8 cellular contexts compared by ENCODE assay signal in genomic region chr18:48928787-48929186, GRCh38. TPM values are rescaled to one million over a fixed set of nuclear protein-coding genes. Genes with fewer than 3 reads are reported as not detected.
DNase-seq lines count a peak whose midpoint lies in the region; ATAC-seq, FAIRE-seq and TF ChIP-seq lines count a peak whose summit lies in the region.

No MANE protein-coding gene starts in this region.

- peak; percentile 60 for ATAC-seq in GM21515 (IDR thresholded peaks at IDR 0.05; ENCODE audit: unreplicated experiment)

- no peaks in the 10 kb centered on the region for H3K36me3 ChIP-seq in KMS-11 (ENCODE audit: insufficient read depth)
- peaks cover 2 to 10% of the 10 kb centered on the region in 2 experiments for H3K36me3 ChIP-seq in keratinocyte (ENCODE audit: control insufficient read depth in 2 of 2, extremely low read depth in 1 of 2, insufficient read depth in 2 of 2, low read length in 2 of 2)

- H3K4me2 ChIP-seq in KMS-11 (peak overlapping the region; percentile 97), keratinocyte (ENCODE audit: control insufficient read depth, extremely low read depth, insufficient read depth, low read depth, low read length) (peak overlapping the region; percentile 19)

- peaks cover 3% of the 10 kb centered on the region for H3K9me1 ChIP-seq in keratinocyte (ENCODE audit: control insufficient read depth, extremely low read depth, insufficient read depth, low read length)

- H3K27ac Mint-ChIP-seq in T-helper 1 cell treated with Interleukin-12 subunit alpha and Interleukin-12 subunit beta and Interleukin-4 antibody, amounts not matched to agents 30 μg/mL and 1 μg/mL, for 36 hours, result peak overlapping the region; percentile 90

- H3K4me1 ChIP-seq in KMS-11 (ENCODE audit: low read depth, poor library complexity, severe bottlenecking) (peaks cover 98% of the 10 kb centered on the region), keratinocyte (ENCODE audit: control insufficient read depth, extremely low read depth, insufficient read depth, low read length) (peaks cover 39% of the 10 kb centered on the region)

- H4K20me1 ChIP-seq in KMS-11 (ENCODE audit: insufficient read depth) (peaks cover 5% of the 10 kb centered on the region; the same call in 1 of the 2 replicates), keratinocyte (ENCODE audit: control insufficient read depth, extremely low read depth, insufficient read depth, low read length) (no peaks in the 10 kb centered on the region)

- H3K4me1 Mint-ChIP-seq in T-helper 1 cell treated with Interleukin-12 subunit alpha and Interleukin-12 subunit beta and Interleukin-4 antibody, amounts not matched to agents 30 μg/mL and 1 μg/mL, for 36 hours (ENCODE audit: low read depth), result peaks cover 91% of the 10 kb centered on the region

- peak overlapping the region; percentile 56; the same call in 1 of the 2 replicates for H3K9ac ChIP-seq in KMS-11
- peak overlapping the region; percentile 49 for H3K9ac ChIP-seq in keratinocyte (ENCODE audit: control insufficient read depth, extremely low read depth, insufficient read depth, low read length)

- H3K79me2 ChIP-seq in KMS-11 (ENCODE audit: insufficient read depth, low read depth) (peaks cover 100% of the 10 kb centered on the region), keratinocyte (ENCODE audit: control insufficient read depth, insufficient read depth, low read length) (peaks cover 86% of the 10 kb centered on the region)

- H3K27me3 Mint-ChIP-seq in T-helper 1 cell treated with Interleukin-12 subunit alpha and Interleukin-12 subunit beta and Interleukin-4 antibody, amounts not matched to agents 30 μg/mL and 1 μg/mL, for 36 hours (ENCODE audit: low read depth), result no peaks in the 10 kb centered on the region

- DNase-seq in DMS153 treated with DMSO at 0.1 percent for 48 hours (lab: John Stamatoyannopoulos, UW; ENCODE audit: unreplicated experiment) (peak; percentile 79), keratinocyte (ENCODE audit: low read depth, low spot score) (no peak), NCI-H524 treated with DMSO at 0.1 percent for 48 hours (lab: John Stamatoyannopoulos, UW) (no peak)
- DNase-seq in stimulated activated CD4-positive, alpha-beta T cell treated with anti-CD3 and anti-CD28 coated beads, Interleukin-4, amount 100 ng/mL, for 4 hours, result peak; percentile 50 to 69

- peaks cover 24% of the 10 kb centered on the region for H3K36me3 Mint-ChIP-seq in T-helper 1 cell treated with Interleukin-12 subunit alpha and Interleukin-12 subunit beta and Interleukin-4 antibody, amounts not matched to agents 30 μg/mL and 1 μg/mL, for 36 hours (ENCODE audit: low read depth)

- TF ChIP-seq CTCF in KMS-11 (conservative IDR thresholded peaks at IDR 0.05; ENCODE audit: low read depth, low read length) (no peak), keratinocyte (optimal IDR thresholded peaks at IDR 0.05 in 1 of 3, IDR thresholded peaks at IDR 0.05 in 1 of 3, conservative IDR thresholded peaks at IDR 0.05 in 1 of 3; ENCODE audit: extremely low read depth in 1 of 3, insufficient read depth in 2 of 3, low read length in 3 of 3) (no peak)

- no peaks in the 10 kb centered on the region for H3K9me3 ChIP-seq in keratinocyte (ENCODE audit: control insufficient read depth, low read depth, low read length)

- peak overlapping the region; percentile 82 for H3K4me3 Mint-ChIP-seq in T-helper 1 cell treated with Interleukin-12 subunit alpha and Interleukin-12 subunit beta and Interleukin-4 antibody, amounts not matched to agents 30 μg/mL and 1 μg/mL, for 36 hours

- dilution Hi-C loops in keratinocyte (cut with MboI; ENCODE audit: extremely low pct_ligation_motif_present, low sequenced_read_pairs), result no loop called here

- no peaks in the 10 kb centered on the region for H3K27me3 ChIP-seq in KMS-11 (ENCODE audit: insufficient read depth, low read depth)
- no peaks in the 10 kb centered on the region for H3K27me3 ChIP-seq in keratinocyte (ENCODE audit: control insufficient read depth, extremely low read depth, insufficient read depth, low read length)

- no peaks in the 10 kb centered on the region for H3K9me3 Mint-ChIP-seq in T-helper 1 cell treated with Interleukin-12 subunit alpha and Interleukin-12 subunit beta and Interleukin-4 antibody, amounts not matched to agents 30 μg/mL and 1 μg/mL, for 36 hours

- peak overlapping the region; percentile 92 for H3K27ac ChIP-seq in KMS-11
- peak overlapping the region; percentile 26 for H3K27ac ChIP-seq in angular gyrus (ENCODE audit: low read depth, low read length)
- H3K27ac ChIP-seq in keratinocyte (ENCODE audit: control insufficient read depth, insufficient read depth, low read length), result peak overlapping the region; percentile 4

- H3K4me3 ChIP-seq in KMS-11 (IDR thresholded peaks at IDR 0.05; ENCODE audit: insufficient read depth, low read depth, low read length) (peak overlapping the region; percentile 27), keratinocyte (ENCODE audit: control insufficient read depth in 2 of 3, extremely low read depth in 1 of 3, insufficient read depth in 2 of 3, low read depth in 1 of 3, low read length in 3 of 3) (no peak overlapping the region)

- FAIRE-seq in keratinocyte (lab: Jason Lieb, UNC), result peak; percentile 90

- H2AFZ ChIP-seq in KMS-11 (ENCODE audit: low read depth), result no peak overlapping the region
- no peak overlapping the region for H2AFZ ChIP-seq in keratinocyte (ENCODE audit: control insufficient read depth, low read length)

RNA-seq across cellular contexts. Expression of gene SMAD7, which starts 22.0 kb away (rescaled TPM):
- 9.5 to 12.2 TPM (median 10.7 TPM) in 3 replicates for polyA plus RNA-seq in keratinocyte
- polyA plus RNA-seq in keratinocyte (2011; ENCODE audit: low read depth), result 11.9 TPM
- polyA plus RNA-seq in keratinocyte (2011; cell fraction: cytosol; rRNA removed), result 4.7 and 4.9 TPM in 2 replicates
- 21.0 and 21.4 TPM in 2 replicates for polyA plus RNA-seq in keratinocyte (2011; cell fraction: nucleus; rRNA removed)
- polyA plus RNA-seq in keratinocyte (2012; ENCODE audit: low replicate concordance), result 7.5 and 10.4 TPM in 2 replicates
- 16.0 to 44.2 TPM (median 24.0 TPM) in 3 replicates for polyA minus RNA-seq in keratinocyte
- 15.0 TPM for polyA minus RNA-seq in keratinocyte (2011; cell fraction: cytosol; rRNA and poly(A)+ RNA removed)
- 19.5 and 21.6 TPM in 2 replicates for polyA minus RNA-seq in keratinocyte (2011; cell fraction: nucleus; rRNA and poly(A)+ RNA removed)

Comparison
In these comparisons a context has a peak if more than half of its experiments do, and no peak if none do; other contexts are left out.
1. DNase-seq: peak in DMS153 treated with DMSO at 0.1 percent for 48 hours (single experiment) and stimulated activated CD4-positive, alpha-beta T cell treated with anti-CD3 and anti-CD28 coated beads, Interleukin-4, amount 100 ng/mL, for 4 hours (2 of 2); none in keratinocyte (single experiment) and NCI-H524 treated with DMSO at 0.1 percent for 48 hours (single experiment).
2. H3K27ac ChIP-seq: peak in every context shown above with its lines; median percentile 92 in KMS-11; 26 in angular gyrus; 4 in keratinocyte.